In genomic region chr5:147216552-147217154, GRCh38 we compare ENCODE assay signal across 13 cellular contexts. TPM values are rescaled to one million over a fixed set of nuclear protein-coding genes. Genes with fewer than 3 reads are reported as not detected.
DNase-seq lines count a peak whose midpoint lies in the region; ATAC-seq and TF ChIP-seq lines count a peak whose summit lies in the region.
"Had no signal": no experiment of that assay in that cellular context is flagged by ENCODE, and none has a peak within 500 bp of the region (broad histone marks: within the 10 kb centered on the region; RNA-seq: fewer than 3 reads in every experiment).

No MANE protein-coding gene starts in this region.

- no peak overlapping the region for H3K27ac ChIP-seq in HUES48 (ENCODE audit: low read depth, low read length)
- H3K27ac ChIP-seq in hepatocyte: no peak overlapping the region
- H3K27ac ChIP-seq: breast epithelium had no signal

- DNase-seq in CMK (ENCODE audit: low read depth): peak; percentile 49
- no peak for DNase-seq in T-helper 17 cell
- peak; percentile 14 for DNase-seq in hepatocyte (ENCODE audit: low spot score)
- DNase-seq in GM20000 (ENCODE audit: low spot score): no peak
- no peak for DNase-seq in posterior cingulate gyrus
- no peak for DNase-seq in HuH-7.5 (ENCODE audit: low spot score)
- DNase-seq in GM13977 (ENCODE audit: low spot score): no peak
- DNase-seq: BE2C, NCI-H226, SW 1271 had no signal

- H3K27me3 ChIP-seq in HUES48 (ENCODE audit: control insufficient read depth, insufficient read depth, low read length): no peaks in the 10 kb centered on the region
- no peaks in the 10 kb centered on the region for H3K27me3 ChIP-seq in hepatocyte
- H3K27me3 ChIP-seq: BE2C, breast epithelium had no signal

- in situ Hi-C loops in GM13977 (cut with MboI; ENCODE audit: low pct_unique_long_range_greater_than_20kb, low sequenced_read_pairs, unreplicated experiment): no loop called here

- H3K9me2 ChIP-seq in hepatocyte (replicated peaks; ENCODE audit: insufficient read depth): no peaks in the 10 kb centered on the region

- H3K36me3 ChIP-seq in HUES48 (ENCODE audit: control insufficient read depth, insufficient read depth, low read length) (no peaks in the 10 kb centered on the region), hepatocyte (replicated peaks; ENCODE audit: insufficient read depth, low read depth) (no peaks in the 10 kb centered on the region)
- H3K36me3 ChIP-seq: BE2C, breast epithelium had no signal

- no peaks in the 10 kb centered on the region for H3K79me2 ChIP-seq in hepatocyte

- no peak for TF ChIP-seq CTCF in hepatocyte (IDR thresholded peaks at IDR 0.05; ENCODE audit: poor library complexity)
- TF ChIP-seq CTCF in GM20000 (IDR thresholded peaks at IDR 0.05; ENCODE audit: extremely low read depth, missing control alignments): no peak
- TF ChIP-seq CTCF in GM13977 (IDR thresholded peaks at IDR 0.05; ENCODE audit: extremely low read depth, insufficient read depth, missing control alignments): no peak

- H3K4me3 ChIP-seq in HUES48 (ENCODE audit: low read depth, low read length): peak overlapping the region; percentile 33; the same call in 1 of the 2 replicates
- H3K4me3 ChIP-seq in hepatocyte: no peak overlapping the region
- H3K4me3 ChIP-seq: breast epithelium had no signal

- no peak overlapping the region for H3K9ac ChIP-seq in HUES48 (ENCODE audit: low read depth, low read length)

- H3K4me1 ChIP-seq in HUES48 (ENCODE audit: control insufficient read depth, insufficient read depth, low read length): peaks cover 11% of the 10 kb centered on the region
- H3K4me1 ChIP-seq in hepatocyte (ENCODE audit: insufficient read depth): peaks cover 3% of the 10 kb centered on the region
- H3K4me1 ChIP-seq: BE2C, breast epithelium had no signal

- peak overlapping the region; percentile 33 for H2AFZ ChIP-seq in hepatocyte

- H3K36me3 Mint-ChIP-seq in T-helper 17 cell (ENCODE audit: low read depth): peaks cover 2% of the 10 kb centered on the region
- H3K36me3 Mint-ChIP-seq: IgD-negative memory B cell had no signal

- peak overlapping the region; percentile 25 for H3K4me3 Mint-ChIP-seq in T-helper 17 cell
- H3K4me3 Mint-ChIP-seq: IgD-negative memory B cell had no signal

- intact Hi-C loops in posterior cingulate gyrus (cut with DNase I): no loop called here

- ATAC-seq in T-helper 17 cell: peak; percentile 74

- H3K4me2 ChIP-seq in hepatocyte: peak overlapping the region; percentile 34

- H3K27me3 Mint-ChIP-seq in T-helper 17 cell: no peaks in the 10 kb centered on the region

- H4K20me1 ChIP-seq in hepatocyte (ENCODE audit: insufficient read depth, poor library complexity, severe bottlenecking): no peaks in the 10 kb centered on the region

- peaks cover 2% of the 10 kb centered on the region for H3K4me1 Mint-ChIP-seq in T-helper 17 cell
- H3K4me1 Mint-ChIP-seq: IgD-negative memory B cell had no signal

- H3K9me3 ChIP-seq in HUES48 (ENCODE audit: control insufficient read depth, insufficient read depth, low read length): no peaks in the 10 kb centered on the region
- H3K9me3 ChIP-seq in T-helper 17 cell (ENCODE audit: control insufficient read depth, low read length, poor library complexity, severe bottlenecking): no peaks in the 10 kb centered on the region
- no peaks in the 10 kb centered on the region for H3K9me3 ChIP-seq in hepatocyte (ENCODE audit: low read depth)
- H3K9me3 ChIP-seq: BE2C, breast epithelium had no signal

- 42% methylated on average over 9 of the region's 9 CpGs for WGBS in hepatocyte (ENCODE audit: low lambda C conversion rate, missing lambda C conversion rate)

- peak overlapping the region; percentile 39 for H3K27ac Mint-ChIP-seq in T-helper 17 cell
- H3K27ac Mint-ChIP-seq: IgD-negative memory B cell had no signal

RNA-seq across cellular contexts. Expression of gene STK32A, which starts 18.2 kb away (rescaled TPM):
- total RNA-seq in T-helper 17 cell (not detected), hepatocyte (2.3 and 3.1 TPM in 2 replicates)
- polyA plus RNA-seq in hepatocyte: 1.1 and 2.6 TPM in 2 replicates
- polyA plus RNA-seq: IgD-negative memory B cell had no signal

Comparison
In these comparisons a context has a peak if more than half of its experiments do, and no peak if none do; other contexts are left out.
1. DNase-seq: peak in CMK (single experiment) and hepatocyte (single experiment); none in T-helper 17 cell (0 of 3), GM20000 (single experiment), posterior cingulate gyrus (0 of 10), HuH-7.5 (single experiment) and GM13977 (single experiment).